In the genomic region with DNA sequence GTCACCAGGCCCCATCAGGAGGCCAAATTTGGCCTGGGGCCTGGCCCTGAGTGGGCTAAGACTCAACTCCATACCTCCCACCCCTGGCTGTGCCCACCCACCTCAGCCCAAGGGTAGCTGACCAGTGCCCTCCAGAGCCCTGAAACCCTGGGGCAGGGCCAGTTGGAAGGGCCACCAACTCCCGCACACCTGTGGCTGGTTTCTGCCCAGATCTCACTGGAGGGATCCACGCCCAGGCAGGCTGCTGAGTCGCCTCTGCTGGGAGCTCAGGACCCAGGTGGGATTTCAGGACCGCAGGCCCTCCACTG, we compare ENCODE assay signal across 18 cellular contexts. TPM values are rescaled to one million over a fixed set of nuclear protein-coding genes. Genes with fewer than 3 reads are reported as not detected.
DNase-seq lines count a peak whose midpoint lies in the region; ATAC-seq and TF ChIP-seq lines count a peak whose summit lies in the region.
"Had no signal": no experiment of that assay in that cellular context is flagged by ENCODE, and none has a peak within 500 bp of the region (broad histone marks: within the 10 kb centered on the region; RNA-seq: fewer than 3 reads in every experiment).

No MANE protein-coding gene starts in this region.

- H3K4me3 ChIP-seq in HCT116 (replicated peaks in 1 of 2; ENCODE audit: low read depth in 1 of 2, low read length in 2 of 2): peak overlapping the region in 1 of 2 experiments; percentile 17; a peak in 1 of 4 replicates
- no peak overlapping the region for H3K4me3 ChIP-seq in body of pancreas
- H3K4me3 ChIP-seq in lower lobe of right lung: no peak overlapping the region
- H3K4me3 ChIP-seq in suprapubic skin: no peak overlapping the region
- H3K4me3 ChIP-seq in psoas muscle: no peak overlapping the region
- H3K4me3 ChIP-seq: uterus had no signal

- H3K4me1 ChIP-seq in HCT116 (ENCODE audit: control insufficient read depth in 1 of 2, insufficient read depth in 2 of 2, low read length in 2 of 2) (peaks cover 36 to 49% of the 10 kb centered on the region in 2 experiments), body of pancreas (peaks cover 98% of the 10 kb centered on the region), lower lobe of right lung (peaks cover 60% of the 10 kb centered on the region), suprapubic skin (peaks cover 98% of the 10 kb centered on the region), psoas muscle (peaks cover 33% of the 10 kb centered on the region)

- in situ Hi-C loops in GM13977 (cut with MboI; ENCODE audit: low pct_unique_long_range_greater_than_20kb, low sequenced_read_pairs, unreplicated experiment): no loop called here

- H3K9me3 ChIP-seq in HCT116 (ENCODE audit: control insufficient read depth in 1 of 2, insufficient read depth in 1 of 2, low read depth in 1 of 2, low read length in 2 of 2): no peaks in the 10 kb centered on the region
- H3K9me3 ChIP-seq in body of pancreas: no peaks in the 10 kb centered on the region
- no peaks in the 10 kb centered on the region for H3K9me3 ChIP-seq in lower lobe of right lung
- no peaks in the 10 kb centered on the region for H3K9me3 ChIP-seq in suprapubic skin
- no peaks in the 10 kb centered on the region for H3K9me3 ChIP-seq in psoas muscle
- H3K9me3 ChIP-seq: uterus had no signal

- H3K4me2 ChIP-seq in HCT116 (ENCODE audit: low read length): peak overlapping the region; percentile 73

- TF ChIP-seq CTCF in HCT116 (IDR thresholded peaks at IDR 0.05 in 2 of 3, conservative IDR thresholded peaks at IDR 0.05 in 1 of 3; ENCODE audit: borderline replicate concordance in 1 of 3, insufficient read depth in 1 of 3, low read depth in 2 of 3, low read length in 2 of 3) (no peak), body of pancreas (IDR thresholded peaks at IDR 0.05) (no peak), lower lobe of right lung (IDR thresholded peaks at IDR 0.05) (no peak), suprapubic skin (IDR thresholded peaks at IDR 0.05) (no peak), psoas muscle (IDR thresholded peaks at IDR 0.05) (no peak), GM13977 (IDR thresholded peaks at IDR 0.05; ENCODE audit: extremely low read depth, insufficient read depth, missing control alignments) (no peak)

- BruUV-seq in HCT116 (replicated peaks; lab: Mats Ljungman, UMichigan): no TSS peak

- ATAC-seq in HCT116 (peak; percentile 23), body of pancreas (no peak), lower lobe of right lung (no peak), psoas muscle (no peak)
- ATAC-seq: left ventricle myocardium superior had no signal

- DNase-seq in HCT116 (ENCODE audit: low read depth, low spot score): no peak
- DNase-seq in body of pancreas: peak in 2 of 4 donors; percentile 57 to 66
- DNase-seq in lower lobe of right lung: no peak
- no peak for DNase-seq in suprapubic skin (ENCODE audit: low spot score in 2 of 2)
- DNase-seq in psoas muscle: no peak
- no peak for DNase-seq in kidney tubule cell (ENCODE audit: low spot score)
- no peak for DNase-seq in GM13977 (ENCODE audit: low spot score)
- DNase-seq in GDM1 (lab: John Stamatoyannopoulos, UW): no peak
- DNase-seq: activated naive CD4-positive, alpha-beta T cell treated with anti-CD3 and anti-CD28 coated beads for 36 hours; C1 segment of cervical spinal cord; central memory CD4-positive, alpha-beta T cell; KG1; left ventricle myocardium superior; NCI-H1417 treated with DMSO at 0.1 percent for 48 hours; NCI-H446; occipital lobe; stimulated activated CD4-positive, alpha-beta T cell treated with anti-CD3 and anti-CD28 coated beads, Interleukin-15, amount 100 ng/mL, for 24 hours; uterus had no signal

- POLR2A ChIA-PET in HCT116 (lab: Charles Lee): interaction anchor here (1.0 to 1.2 kb wide), 2 partner anchors 9 to 11 kb away, joined by 3 to 4 read pairs; a partner anchor contains a TSS

- H3K27me3 ChIP-seq in HCT116 (ENCODE audit: insufficient read depth, low read length): no peaks in the 10 kb centered on the region
- no peaks in the 10 kb centered on the region for H3K27me3 ChIP-seq in body of pancreas
- H3K27me3 ChIP-seq in lower lobe of right lung (ENCODE audit: low read depth): no peaks in the 10 kb centered on the region
- no peaks in the 10 kb centered on the region for H3K27me3 ChIP-seq in suprapubic skin
- no peaks in the 10 kb centered on the region for H3K27me3 ChIP-seq in psoas muscle (ENCODE audit: insufficient read depth in 3 of 3, low read length in 2 of 3)
- H3K27me3 ChIP-seq: uterus had no signal

- intact Hi-C loops in HCT116 (cut with micrococcal nuclease): no loop called here
- intact Hi-C loops in body of pancreas (cut with DNase I): no loop called here
- intact Hi-C loops in lower lobe of right lung (cut with DNase I): no loop called here
- intact Hi-C loops in psoas muscle (cut with DNase I): no loop called here

- no peak overlapping the region for H2AFZ ChIP-seq in HCT116 (ENCODE audit: low read depth, low read length, poor library complexity, severe bottlenecking)

- H3K36me3 ChIP-seq in HCT116 (ENCODE audit: control insufficient read depth in 1 of 2, insufficient read depth in 2 of 2, low read length in 2 of 2) (no peaks in the 10 kb centered on the region), body of pancreas (replicated peaks in 1 of 2; ENCODE audit: insufficient read depth in 1 of 2, low read depth in 2 of 2) (no peaks in the 10 kb centered on the region), lower lobe of right lung (no peaks in the 10 kb centered on the region), suprapubic skin (no peaks in the 10 kb centered on the region), psoas muscle (ENCODE audit: insufficient read depth in 1 of 2, low read depth in 1 of 2) (no peaks in the 10 kb centered on the region)
- H3K36me3 ChIP-seq: uterus had no signal

- TF ChIP-seq POLR2A in HCT116 (IDR thresholded peaks at IDR 0.05; ENCODE audit: borderline replicate concordance, extremely low read depth, insufficient read depth, insufficient read length) (no peak), body of pancreas (IDR thresholded peaks at IDR 0.05) (no peak), suprapubic skin (IDR thresholded peaks at IDR 0.05) (no peak)

- TF ChIP-seq RAD21 in HCT116 (IDR thresholded peaks at IDR 0.05; ENCODE audit: low read depth): no peak

- peak overlapping the region; percentile 60 for H3K27ac ChIP-seq in HCT116 (ENCODE audit: low read depth, low read length)
- H3K27ac ChIP-seq in body of pancreas: peak overlapping the region; percentile 99 to 100 (median 100)
- peak overlapping the region; percentile 91 for H3K27ac ChIP-seq in lower lobe of right lung
- H3K27ac ChIP-seq in suprapubic skin: peak overlapping the region; percentile 92
- no peak overlapping the region for H3K27ac ChIP-seq in psoas muscle

- H4K20me1 ChIP-seq in HCT116 (ENCODE audit: insufficient read depth): no peaks in the 10 kb centered on the region

- CTCF ChIA-PET in HCT116 (lab: Charles Lee): interaction anchor here (0.6 to 1.6 kb wide), 2 partner anchors 21 to 194 kb away, joined by 3 to 7 read pairs; no protein-coding TSS in a partner anchor

- no peaks in the 10 kb centered on the region for H3K79me2 ChIP-seq in HCT116 (ENCODE audit: insufficient read depth, low read length)

- WGBS in body of pancreas, 2 donors: 34% methylated on average over 4 of the region's 4 CpGs; no CpG with 5 or more reads in 1 of the 2 donors
- WGBS in suprapubic skin: no CpG with 5 or more reads among the region's 4 CpGs
- WGBS in psoas muscle, 3 donors: 82 to 93% (median 90%) methylated on average over 4 of the region's 4 CpGs

- RAD21 ChIA-PET in HCT116 (lab: Charles Lee; ENCODE audit: low non-redundant PET in 1 of 2, low total read pairs in 2 of 2, uncharacterized antibody in 2 of 2, unreplicated experiment in 2 of 2): no interaction called here

- peak overlapping the region; percentile 54 for H3K9ac ChIP-seq in HCT116 (ENCODE audit: low read length)

- no peaks in the 10 kb centered on the region for H3K9me2 ChIP-seq in HCT116 (ENCODE audit: insufficient read depth)

- TF ChIP-seq EP300 in suprapubic skin (IDR thresholded peaks at IDR 0.05): no peak

TF ChIP-seq in HCT116, 20 proteins besides CTCF, POLR2A, EP300 and RAD21:
- TF ChIP-seq EZH2 (IDR thresholded peaks at IDR 0.05) (no peak), SRF (IDR thresholded peaks at IDR 0.05; ENCODE audit: low read depth) (no peak), CEBPB (IDR thresholded peaks at IDR 0.05; ENCODE audit: low read depth) (no peak), JUND (IDR thresholded peaks at IDR 0.05) (no peak), ZFX (IDR thresholded peaks at IDR 0.05) (0 out of 2 replicates have a peak, but pooled peaks have one; percentile 13), ELF1 (IDR thresholded peaks at IDR 0.05; ENCODE audit: borderline replicate concordance, low read depth) (no peak), ZNF274 (IDR thresholded peaks at IDR 0.05; ENCODE audit: low read depth, low read length) (no peak)
- TF ChIP-seq, protein P1, sequence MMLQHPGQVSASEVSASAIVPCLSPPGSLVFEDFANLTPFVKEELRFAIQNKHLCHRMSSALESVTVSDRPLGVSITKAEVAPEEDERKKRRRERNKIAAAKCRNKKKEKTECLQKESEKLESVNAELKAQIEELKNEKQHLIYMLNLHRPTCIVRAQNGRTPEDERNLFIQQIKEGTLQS (IDR thresholded peaks at IDR 0.05): no peak
- TF ChIP-seq, protein P2, sequence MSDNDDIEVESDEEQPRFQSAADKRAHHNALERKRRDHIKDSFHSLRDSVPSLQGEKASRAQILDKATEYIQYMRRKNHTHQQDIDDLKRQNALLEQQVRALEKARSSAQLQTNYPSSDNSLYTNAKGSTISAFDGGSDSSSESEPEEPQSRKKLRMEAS (IDR thresholded peaks at IDR 0.05): no peak

RNA-seq across cellular contexts. Expression of a gene that starts 8.9 kb away (rescaled TPM):
- total RNA-seq in HCT116 (2021; ENCODE audit: unreplicated experiment) (116 TPM), body of pancreas (10 to 100 TPM; 57.3 to 98.9 TPM), lower lobe of right lung (94.7 TPM), suprapubic skin (100 to 1,000 TPM; 103 to 202 (median 143) TPM), psoas muscle (100 to 1,000 TPM in 2 of 4 donors, 10 to 100 TPM in 2; 40.5 to 128 (median 84.5) TPM)
- polyA plus RNA-seq in HCT116 (2012): 84.5 and 97.2 TPM in 2 replicates
- 10 to 100 TPM; 66.4 to 84.5 (median 79.0) TPM for polyA plus RNA-seq in psoas muscle

RNA-seq across cellular contexts. Expression of a gene that starts 33.2 kb away (rescaled TPM):
- total RNA-seq in HCT116 (2021; ENCODE audit: unreplicated experiment): 45.8 TPM
- polyA plus RNA-seq in HCT116 (2012): 39.6 and 41.0 TPM in 2 replicates
- total RNA-seq in body of pancreas: 100 to 1,000 TPM in 1 of 2 donors, 10 to 100 TPM in 1; 73.9 to 201 TPM
- total RNA-seq in lower lobe of right lung: 42.7 TPM
- total RNA-seq in suprapubic skin: 10 to 100 TPM in 3 of 4 donors, 1 to 10 TPM in 1; 9.3 to 29.4 (median 21.5) TPM
- total RNA-seq in psoas muscle: 10 to 100 TPM in 3 of 4 donors, 1 to 10 TPM in 1; 9.9 to 14.0 (median 11.5) TPM
- 10 to 100 TPM in 2 of 3 donors, 1 to 10 TPM in 1; 8.8 to 14.1 (median 11.6) TPM for polyA plus RNA-seq in psoas muscle

RNA-seq across cellular contexts. Expression of a gene that starts 33.4 kb away (rescaled TPM):
- total RNA-seq in HCT116 (2021; ENCODE audit: unreplicated experiment) (16.6 TPM), body of pancreas (10 to 100 TPM; 16.2 to 17.9 TPM), lower lobe of right lung (25.9 TPM), suprapubic skin (10 to 100 TPM; 13.2 to 23.8 (median 16.8) TPM), psoas muscle (10 to 100 TPM in 2 of 4 donors, 1 to 10 TPM in 2; 6.5 to 10.8 (median 8.7) TPM)
- 13.0 and 13.7 TPM in 2 replicates for polyA plus RNA-seq in HCT116 (2012)
- 10 to 100 TPM in 1 of 3 donors, 1 to 10 TPM in 2; 8.0 to 11.0 (median 8.2) TPM for polyA plus RNA-seq in psoas muscle
